In the genomic region with DNA sequence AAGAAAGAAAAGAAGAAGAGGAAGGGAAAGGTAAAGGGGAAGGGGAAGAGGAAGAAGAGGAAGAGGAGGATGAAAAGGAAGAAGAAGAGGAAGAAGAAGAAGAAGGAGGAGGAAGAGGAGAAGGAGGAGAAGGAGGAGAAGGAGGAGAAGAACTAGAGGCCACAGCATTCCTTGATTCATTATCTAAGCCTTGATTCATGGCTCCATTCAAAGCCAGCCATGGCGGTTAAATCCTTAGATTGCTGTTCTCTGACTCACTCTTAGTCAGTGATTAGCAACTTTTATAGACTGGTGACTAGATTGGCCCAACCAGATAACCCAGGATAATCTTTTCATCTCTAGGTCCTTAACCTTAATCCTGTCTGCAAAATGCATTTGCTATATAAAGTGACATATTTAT, we compare ENCODE assay signal across 13 cellular contexts. TPM values are rescaled to one million over a fixed set of nuclear protein-coding genes. Genes with fewer than 3 reads are reported as not detected.
DNase-seq lines count a peak whose midpoint lies in the region; ATAC-seq, FAIRE-seq and TF ChIP-seq lines count a peak whose summit lies in the region.
"Had no signal": no experiment of that assay in that cellular context is flagged by ENCODE, and none has a peak within 500 bp of the region (broad histone marks: within the 10 kb centered on the region; RNA-seq: fewer than 3 reads in every experiment).

No MANE protein-coding gene starts in this region.

- H3K9me3 Mint-ChIP-seq in dendritic cell treated with granulocyte-macrophage colony-stimulating factor and Interleukin-4, amounts not matched to agents 40 ng/mL and 50 ng/mL, for 4 days, result peaks cover 10% of the 10 kb centered on the region

- peaks cover 6% of the 10 kb centered on the region for H3K36me3 Mint-ChIP-seq in dendritic cell treated with granulocyte-macrophage colony-stimulating factor and Interleukin-4, amounts not matched to agents 40 ng/mL and 50 ng/mL, for 4 days (ENCODE audit: low read depth)

- intact Hi-C loops in dendritic cell treated with granulocyte-macrophage colony-stimulating factor and Interleukin-4, amounts not matched to agents 40 ng/mL and 50 ng/mL, for 4 days (cut with micrococcal nuclease), result loop anchor here (5.0 kb wide), 1 partner anchor 36 kb away; no protein-coding TSS in a partner anchor
- intact Hi-C loops in pancreas (cut with DNase I), result no loop called here

- FAIRE-seq in pancreas (lab: Jason Lieb, UNC), result no peak
- FAIRE-seq: frontal cortex had no signal

- ATAC-seq in pancreas (no peak), HG03571 (IDR thresholded peaks at IDR 0.05; ENCODE audit: unreplicated experiment) (no peak)
- ATAC-seq: stimulated activated naive CD8-positive, alpha-beta T cell treated with anti-CD3 and anti-CD28 coated beads, Interleukin-15, Interleukin-2, amounts not matched to agents 100 U/mL and 50 U/mL, for 24 hours had no signal

- H3K4me1 Mint-ChIP-seq in dendritic cell treated with granulocyte-macrophage colony-stimulating factor and Interleukin-4, amounts not matched to agents 40 ng/mL and 50 ng/mL, for 4 days (ENCODE audit: low read depth), result peaks cover 12% of the 10 kb centered on the region

- H3K4me3 Mint-ChIP-seq in dendritic cell treated with granulocyte-macrophage colony-stimulating factor and Interleukin-4, amounts not matched to agents 40 ng/mL and 50 ng/mL, for 4 days, result no peak overlapping the region

- no peak for TF ChIP-seq CTCF in pancreas (IDR thresholded peaks at IDR 0.05)

- no peaks in the 10 kb centered on the region for H3K27me3 ChIP-seq in pancreas

- 83 to 94% methylated on average over 1 of the region's 1 CpG for WGBS in pancreas, 2 donors

- H3K27ac Mint-ChIP-seq in dendritic cell treated with granulocyte-macrophage colony-stimulating factor and Interleukin-4, amounts not matched to agents 40 ng/mL and 50 ng/mL, for 4 days, result peak overlapping the region; percentile 79

- H3K36me3 ChIP-seq in pancreas, result no peaks in the 10 kb centered on the region

- no peak overlapping the region for H3K4me3 ChIP-seq in pancreas

- H3K4me1 ChIP-seq in pancreas, result no peaks in the 10 kb centered on the region

- no peaks in the 10 kb centered on the region for H3K27me3 Mint-ChIP-seq in dendritic cell treated with granulocyte-macrophage colony-stimulating factor and Interleukin-4, amounts not matched to agents 40 ng/mL and 50 ng/mL, for 4 days

- no peak overlapping the region for H3K27ac ChIP-seq in pancreas

- DNase-seq in Daoy (ENCODE audit: low read depth) (peak; percentile 81), NCI-H524 treated with DMSO at 0.1 percent for 48 hours (lab: John Stamatoyannopoulos, UW) (peak; percentile 33), renal cortical epithelial cell (ENCODE audit: low read depth) (peak; percentile 73), OCI-M1 (lab: John Stamatoyannopoulos, UW) (no peak), pancreas (no peak)
- no peak for DNase-seq in activated CD4-positive, CD25-positive, alpha-beta regulatory T cell (lab: John Stamatoyannopoulos, UW)
- DNase-seq: activated CD8-positive, alpha-beta memory T cell treated with anti-CD3 and anti-CD28 coated beads for 24 hours; stimulated activated naive CD8-positive, alpha-beta T cell treated with anti-CD3 and anti-CD28 coated beads, Interleukin-15, Interleukin-2, amounts not matched to agents 100 U/mL and 50 U/mL, for 24 hours had no signal

- H3K9me3 ChIP-seq in pancreas, result no peaks in the 10 kb centered on the region

RNA-seq across cellular contexts. Expression of a gene that starts 47.6 kb away (rescaled TPM):
- total RNA-seq in Daoy (2014; rRNA removed; shearing (Covaris generic)), result 0.11 TPM in 1 of 2 replicates, not detected in the other
- total RNA-seq in renal cortical epithelial cell (not detected in 2 replicates), pancreas (not detected)
- polyA plus RNA-seq in pancreas, result under 1 TPM in 1 of 2 donors, not detected in 1; 0.70 TPM
- total RNA-seq: lung microvascular endothelial cell had no signal
- polyA plus RNA-seq: aorta had no signal

Comparison
In these comparisons a context has a peak if more than half of its experiments do, and no peak if none do; other contexts are left out.
1. DNase-seq: peak in Daoy (single experiment), NCI-H524 treated with DMSO at 0.1 percent for 48 hours (single experiment) and renal cortical epithelial cell (single experiment); none in OCI-M1 (single experiment), pancreas (0 of 6) and activated CD4-positive, CD25-positive, alpha-beta regulatory T cell (0 of 4).